ENCODE assay signal across 20 cellular contexts in genomic region chr6:106113256-106113954, GRCh38. TPM values are rescaled to one million over a fixed set of nuclear protein-coding genes. Genes with fewer than 3 reads are reported as not detected.
DNase-seq lines count a peak whose midpoint lies in the region; ATAC-seq and TF ChIP-seq lines count a peak whose summit lies in the region.
"Had no signal": no experiment of that assay in that cellular context is flagged by ENCODE, and none has a peak within 500 bp of the region (broad histone marks: within the 10 kb centered on the region; RNA-seq: fewer than 3 reads in every experiment).

No MANE protein-coding gene starts in this region.

- peak overlapping the region; percentile 52 for H3K4me3 ChIP-seq in OCI-LY3 (ENCODE audit: low read length)
- no peak overlapping the region for H3K4me3 ChIP-seq in astrocyte of the spinal cord (ENCODE audit: low read depth, low read length)
- H3K4me3 ChIP-seq: adrenal gland had no signal

- H3K4me1 ChIP-seq in OCI-LY3 (ENCODE audit: low read length): peaks cover 79% of the 10 kb centered on the region
- H3K4me1 ChIP-seq: adrenal gland had no signal

- peak overlapping the region; percentile 88 for H3K27ac ChIP-seq in OCI-LY3 (ENCODE audit: low read length)
- H3K27ac ChIP-seq: adrenal gland, RWPE1 had no signal

- DNase-seq in activated T-cell treated with anti-CD3 and anti-CD28 coated beads, Interleukin-2, amount 50 U/mL, for 4 hours: no peak
- DNase-seq in activated T-cell treated with anti-CD3 and anti-CD28 coated beads for 4 hours (no peak), astrocyte of the spinal cord (ENCODE audit: low read depth, low spot score) (peak; percentile 43), mucosa of gallbladder (ENCODE audit: low spot score) (no peak)
- peak in 1 of 2 donors; percentile 53 for DNase-seq in stimulated activated effector memory CD8-positive, alpha-beta T cell treated with anti-CD3 and anti-CD28 coated beads, Interleukin-12 subunit alpha, Interleukin-12 subunit beta, amount 100 ng/mL, for 72 hours (ENCODE audit: low spot score in 2 of 2)
- no peak for DNase-seq in stimulated activated CD4-positive, alpha-beta T cell treated with anti-CD3 and anti-CD28 coated beads, Interleukin-1b, Interleukin-23, amount 100 ng/mL, for 48 hours
- DNase-seq: ACHN; activated CD8-positive, alpha-beta memory T cell treated with anti-CD3 and anti-CD28 coated beads, Interleukin-2, amount 50 U/mL, for 48 hours; adrenal gland; Caco-2; central memory CD4-positive, alpha-beta T cell; effector CD8-positive, alpha-beta T cell; islet precursor cell; mammary epithelial cell; naive thymus-derived CD8-positive, alpha-beta T cell; NCI-H146; NCI-H446 had no signal

- H3K36me3 Mint-ChIP-seq in activated T-cell treated with anti-CD3 and anti-CD28 coated beads, Interleukin-2, amount 50 U/mL, for 4 hours (ENCODE audit: insufficient read depth): peaks cover 9% of the 10 kb centered on the region
- H3K36me3 Mint-ChIP-seq in stimulated activated effector memory CD8-positive, alpha-beta T cell treated with anti-CD3 and anti-CD28 coated beads, Interleukin-12 subunit alpha, Interleukin-12 subunit beta, amount 100 ng/mL, for 72 hours: peaks cover 41% of the 10 kb centered on the region
- H3K36me3 Mint-ChIP-seq: naive thymus-derived CD8-positive, alpha-beta T cell had no signal

- in situ Hi-C loops in astrocyte of the spinal cord (cut with HindIII; ENCODE audit: low sequenced_read_pairs): no loop called here

- peak overlapping the region; percentile 78 for H3K4me2 ChIP-seq in OCI-LY3 (ENCODE audit: low read length)

- peak overlapping the region; percentile 67 for H3K9ac ChIP-seq in OCI-LY3 (ENCODE audit: low read length)

- no peaks in the 10 kb centered on the region for H3K27me3 ChIP-seq in OCI-LY3 (ENCODE audit: low read depth, low read length)
- H3K27me3 ChIP-seq: adrenal gland had no signal

- no peaks in the 10 kb centered on the region for H3K9me3 Mint-ChIP-seq in activated T-cell treated with anti-CD3 and anti-CD28 coated beads, Interleukin-2, amount 50 U/mL, for 4 hours
- no peaks in the 10 kb centered on the region for H3K9me3 Mint-ChIP-seq in stimulated activated effector memory CD8-positive, alpha-beta T cell treated with anti-CD3 and anti-CD28 coated beads, Interleukin-12 subunit alpha, Interleukin-12 subunit beta, amount 100 ng/mL, for 72 hours
- H3K9me3 Mint-ChIP-seq: naive thymus-derived CD8-positive, alpha-beta T cell had no signal

- H3K4me1 Mint-ChIP-seq in activated T-cell treated with anti-CD3 and anti-CD28 coated beads, Interleukin-2, amount 50 U/mL, for 4 hours (ENCODE audit: low read depth): peaks cover 82% of the 10 kb centered on the region
- peaks cover 93% of the 10 kb centered on the region for H3K4me1 Mint-ChIP-seq in stimulated activated effector memory CD8-positive, alpha-beta T cell treated with anti-CD3 and anti-CD28 coated beads, Interleukin-12 subunit alpha, Interleukin-12 subunit beta, amount 100 ng/mL, for 72 hours

- H2AFZ ChIP-seq in OCI-LY3 (ENCODE audit: low read depth, low read length): peak overlapping the region; percentile 6; the same call in 1 of the 2 replicates

- peaks cover 1% of the 10 kb centered on the region; the same call in 1 of the 2 replicates for H3K79me2 ChIP-seq in OCI-LY3 (ENCODE audit: low read length)

- TF ChIP-seq CTCF in OCI-LY3 (IDR thresholded peaks at IDR 0.05; ENCODE audit: low read depth, low read length) (no peak), astrocyte of the spinal cord (IDR thresholded peaks at IDR 0.05; ENCODE audit: low read depth, low read length) (no peak)

- peak overlapping the region; percentile 73 for H3K27ac Mint-ChIP-seq in stimulated activated effector memory CD8-positive, alpha-beta T cell treated with anti-CD3 and anti-CD28 coated beads, Interleukin-12 subunit alpha, Interleukin-12 subunit beta, amount 100 ng/mL, for 72 hours

- H4K20me1 ChIP-seq in OCI-LY3 (ENCODE audit: insufficient read depth, low read length): peaks cover 16% of the 10 kb centered on the region; the same call in 1 of the 2 replicates

- peak overlapping the region; percentile 40 for H3K4me3 Mint-ChIP-seq in activated T-cell treated with anti-CD3 and anti-CD28 coated beads, Interleukin-2, amount 50 U/mL, for 4 hours
- peak overlapping the region; percentile 34 for H3K4me3 Mint-ChIP-seq in stimulated activated effector memory CD8-positive, alpha-beta T cell treated with anti-CD3 and anti-CD28 coated beads, Interleukin-12 subunit alpha, Interleukin-12 subunit beta, amount 100 ng/mL, for 72 hours

- no peaks in the 10 kb centered on the region for H3K9me3 ChIP-seq in OCI-LY3 (ENCODE audit: insufficient read depth, low read length)
- H3K9me3 ChIP-seq: adrenal gland, Caco-2 had no signal

- H3K36me3 ChIP-seq in OCI-LY3 (replicated peaks; ENCODE audit: low read depth, low read length): peaks cover 10% of the 10 kb centered on the region
- H3K36me3 ChIP-seq: adrenal gland had no signal

- ATAC-seq in activated T-cell treated with anti-CD3 and anti-CD28 coated beads, Interleukin-2, amount 50 U/mL, for 4 hours: no peak
- no peak for ATAC-seq in stimulated activated effector memory CD8-positive, alpha-beta T cell treated with anti-CD3 and anti-CD28 coated beads, Interleukin-12 subunit alpha, Interleukin-12 subunit beta, amount 100 ng/mL, for 72 hours
- no peak for ATAC-seq in HG03442 (IDR thresholded peaks at IDR 0.05; ENCODE audit: unreplicated experiment)
- ATAC-seq: naive thymus-derived CD8-positive, alpha-beta T cell had no signal

- H3K27me3 Mint-ChIP-seq in activated T-cell treated with anti-CD3 and anti-CD28 coated beads, Interleukin-2, amount 50 U/mL, for 4 hours (ENCODE audit: low read depth): no peaks in the 10 kb centered on the region

RNA-seq across cellular contexts. Expression of gene PRDM1, which starts 27.3 kb away (rescaled TPM):
- total RNA-seq in activated T-cell treated with anti-CD3 and anti-CD28 coated beads, Interleukin-2, amount 50 U/mL, for 4 hours: 10 to 100 TPM; 43.7 to 96.9 (median 86.0) TPM
- total RNA-seq in mucosa of gallbladder: 16.9 TPM
